In genomic region chr6:131954099-131954774, GRCh38 we compare ENCODE assay signal across 12 cellular contexts. TPM values are rescaled to one million over a fixed set of nuclear protein-coding genes. Genes with fewer than 3 reads are reported as not detected.
A peak's percentile ranks its signal among the peaks of the same experiment; 100 is the strongest.
DNase-seq lines count a peak whose midpoint lies in the region; ATAC-seq, FAIRE-seq and TF ChIP-seq lines count a peak whose summit lies in the region.
"Had no signal": no experiment of that assay in that cellular context is flagged by ENCODE, and none has a peak within 500 bp of the region (broad histone marks: within the 10 kb centered on the region; RNA-seq: fewer than 3 reads in every experiment).

No MANE protein-coding gene starts in this region.

- FAIRE-seq in keratinocyte (lab: Jason Lieb, UNC) (peak; percentile 20), GM12891 (lab: Jason Lieb, UNC) (no peak)

- H4K20me1 ChIP-seq in HCT116 (ENCODE audit: insufficient read depth) (no peaks in the 10 kb centered on the region), keratinocyte (ENCODE audit: control insufficient read depth, extremely low read depth, insufficient read depth, low read length) (no peaks in the 10 kb centered on the region)

- H3K4me2 ChIP-seq in HCT116 (ENCODE audit: low read length) (peak overlapping the region; percentile 31), keratinocyte (ENCODE audit: control insufficient read depth, extremely low read depth, insufficient read depth, low read depth, low read length) (peak overlapping the region; percentile 47)

- no peak for TF ChIP-seq RAD21 in HCT116 (IDR thresholded peaks at IDR 0.05; ENCODE audit: low read depth)

- dilution Hi-C loops in keratinocyte (cut with MboI; ENCODE audit: extremely low pct_ligation_motif_present, low sequenced_read_pairs), result no loop called here

- DNase-seq in HCT116 (ENCODE audit: low read depth, low spot score) (no peak), amniotic epithelial cell (ENCODE audit: low read depth) (peak; percentile 74), keratinocyte (ENCODE audit: low read depth, low spot score) (no peak), spleen (no peak), AG08396 (ENCODE audit: low spot score) (no peak), GM12891 (ENCODE audit: insufficient read length, low spot score) (no peak)
- DNase-seq in activated effector memory CD4-positive, alpha-beta T cell treated with Interleukin-2 at 50 U/mL for 16 hours, result no peak
- DNase-seq: DMS79; naive thymus-derived CD8-positive, alpha-beta T cell; NCI-H2081 treated with DMSO at 0.1 percent for 48 hours; SHP77 had no signal

- H3K9me1 ChIP-seq in keratinocyte (ENCODE audit: control insufficient read depth, extremely low read depth, insufficient read depth, low read length), result no peaks in the 10 kb centered on the region

- H3K4me3 ChIP-seq in HCT116 (replicated peaks in 1 of 2; ENCODE audit: low read depth in 1 of 2, low read length in 2 of 2) (no peak overlapping the region), keratinocyte (ENCODE audit: control insufficient read depth in 2 of 3, extremely low read depth in 1 of 3, insufficient read depth in 2 of 3, low read depth in 1 of 3, low read length in 3 of 3) (peak overlapping the region in 1 of 3 experiments; percentile 29), spleen (no peak overlapping the region)

- RAD21 ChIA-PET in HCT116 (lab: Charles Lee; ENCODE audit: low non-redundant PET in 1 of 2, low total read pairs in 2 of 2, uncharacterized antibody in 2 of 2, unreplicated experiment in 2 of 2), result no interaction called here

- CTCF ChIA-PET in HCT116 (lab: Charles Lee), result no interaction called here

- TF ChIP-seq POLR2A in HCT116 (IDR thresholded peaks at IDR 0.05; ENCODE audit: borderline replicate concordance, extremely low read depth, insufficient read depth, insufficient read length) (no peak), spleen (IDR thresholded peaks at IDR 0.05) (no peak), GM12891 (IDR thresholded peaks at IDR 0.05; ENCODE audit: low read depth, low read length) (no peak)

- no peak for TF ChIP-seq CTCF in HCT116 (IDR thresholded peaks at IDR 0.05 in 2 of 3, conservative IDR thresholded peaks at IDR 0.05 in 1 of 3; ENCODE audit: borderline replicate concordance in 1 of 3, insufficient read depth in 1 of 3, low read depth in 2 of 3, low read length in 2 of 3)
- TF ChIP-seq CTCF in keratinocyte (optimal IDR thresholded peaks at IDR 0.05 in 1 of 3, IDR thresholded peaks at IDR 0.05 in 1 of 3, conservative IDR thresholded peaks at IDR 0.05 in 1 of 3; ENCODE audit: extremely low read depth in 1 of 3, insufficient read depth in 2 of 3, low read length in 3 of 3), result no peak
- TF ChIP-seq CTCF in spleen (IDR thresholded peaks at IDR 0.05 in 8 of 11, conservative IDR thresholded peaks at IDR 0.05 in 3 of 11), result no peak

- no peaks in the 10 kb centered on the region for H3K36me3 ChIP-seq in HCT116 (ENCODE audit: control insufficient read depth in 1 of 2, insufficient read depth in 2 of 2, low read length in 2 of 2)
- H3K36me3 ChIP-seq in keratinocyte (ENCODE audit: control insufficient read depth in 2 of 2, extremely low read depth in 1 of 2, insufficient read depth in 2 of 2, low read length in 2 of 2), result peaks cover 0 to 1% of the 10 kb centered on the region in 2 experiments
- peaks cover 0 to 12% (median 0%) of the 10 kb centered on the region in 6 donors for H3K36me3 ChIP-seq in spleen

- no peaks in the 10 kb centered on the region for H3K79me2 ChIP-seq in HCT116 (ENCODE audit: insufficient read depth, low read length)
- peaks cover 4% of the 10 kb centered on the region for H3K79me2 ChIP-seq in keratinocyte (ENCODE audit: control insufficient read depth, insufficient read depth, low read length)

- H3K27ac ChIP-seq in HCT116 (ENCODE audit: low read depth, low read length) (no peak overlapping the region), keratinocyte (ENCODE audit: control insufficient read depth, insufficient read depth, low read length) (peak overlapping the region; percentile 28), spleen (peak overlapping the region in 7 of 8 donors; percentile 1 to 72 (median 56))

- POLR2A ChIA-PET in HCT116 (lab: Charles Lee), result no interaction called here

- H3K9ac ChIP-seq in HCT116 (ENCODE audit: low read length) (no peak overlapping the region), keratinocyte (ENCODE audit: control insufficient read depth, extremely low read depth, insufficient read depth, low read length) (no peak overlapping the region)

- H3K27me3 ChIP-seq in HCT116 (ENCODE audit: insufficient read depth, low read length), result no peaks in the 10 kb centered on the region
- H3K27me3 ChIP-seq in keratinocyte (ENCODE audit: control insufficient read depth, extremely low read depth, insufficient read depth, low read length), result no peaks in the 10 kb centered on the region
- peaks cover 0 to 42% (median 12%) of the 10 kb centered on the region in 7 donors for H3K27me3 ChIP-seq in spleen (replicated peaks in 1 of 7)

- 14 to 33% (median 24%) methylated on average over 3 of the region's 3 CpGs for WGBS in spleen, 5 donors

- peaks cover 9 to 34% of the 10 kb centered on the region in 2 experiments for H3K4me1 ChIP-seq in HCT116 (ENCODE audit: control insufficient read depth in 1 of 2, insufficient read depth in 2 of 2, low read length in 2 of 2)
- peaks cover 38% of the 10 kb centered on the region for H3K4me1 ChIP-seq in keratinocyte (ENCODE audit: control insufficient read depth, extremely low read depth, insufficient read depth, low read length)
- peaks cover 5 to 45% (median 14%) of the 10 kb centered on the region in 6 donors for H3K4me1 ChIP-seq in spleen

- intact Hi-C loops in HCT116 (cut with micrococcal nuclease) (no loop called here), spleen (cut with DNase I; ENCODE audit: low total_unique reads) (no loop called here)

- BruUV-seq in HCT116 (replicated peaks; lab: Mats Ljungman, UMichigan), result no TSS peak

- H2AFZ ChIP-seq in HCT116 (ENCODE audit: low read depth, low read length, poor library complexity, severe bottlenecking), result peak overlapping the region; percentile 13
- H2AFZ ChIP-seq in keratinocyte (ENCODE audit: control insufficient read depth, low read length), result peak overlapping the region; percentile 57

- H3K9me2 ChIP-seq in HCT116 (ENCODE audit: insufficient read depth), result no peaks in the 10 kb centered on the region

- ATAC-seq in HCT116, result no peak
- ATAC-seq in HG02885 (IDR thresholded peaks at IDR 0.05; ENCODE audit: poor library complexity, unreplicated experiment), result no peak
- ATAC-seq: naive thymus-derived CD8-positive, alpha-beta T cell had no signal

- H3K9me3 ChIP-seq in HCT116 (ENCODE audit: control insufficient read depth in 1 of 2, insufficient read depth in 1 of 2, low read depth in 1 of 2, low read length in 2 of 2) (no peaks in the 10 kb centered on the region), keratinocyte (ENCODE audit: control insufficient read depth, low read depth, low read length) (no peaks in the 10 kb centered on the region), spleen (no peaks in the 10 kb centered on the region)

TF ChIP-seq in GM12891, 5 proteins besides CTCF, POLR2A, EP300 and RAD21:
- TF ChIP-seq PAX5 (IDR thresholded peaks at IDR 0.05; ENCODE audit: insufficient read depth, low read length, severe bottlenecking) (no peak), SPI1 (IDR thresholded peaks at IDR 0.05; ENCODE audit: low read depth, low read length) (no peak)

RNA-seq across cellular contexts. Expression of gene CCN2, which starts 3.1 kb away (rescaled TPM):
- total RNA-seq in HCT116 (2021; ENCODE audit: unreplicated experiment), result 3.1 TPM
- polyA plus RNA-seq in HCT116 (2012), result 3.7 and 4.7 TPM in 2 replicates
- 41.4 to 108 TPM (median 78.2 TPM) in 3 replicates for polyA plus RNA-seq in keratinocyte
- polyA plus RNA-seq in keratinocyte (2011; ENCODE audit: low read depth), result 18.2 TPM
- polyA plus RNA-seq in keratinocyte (2011; cell fraction: cytosol; rRNA removed), result 34.1 and 43.9 TPM in 2 replicates
- 221 and 225 TPM in 2 replicates for polyA plus RNA-seq in keratinocyte (2011; cell fraction: nucleus; rRNA removed)
- polyA plus RNA-seq in keratinocyte (2012; ENCODE audit: low replicate concordance), result 27.5 and 97.8 TPM in 2 replicates
- 14.0 to 65.9 TPM (median 31.1 TPM) in 3 replicates for polyA minus RNA-seq in keratinocyte
- 33.4 TPM for polyA minus RNA-seq in keratinocyte (2011; cell fraction: cytosol; rRNA and poly(A)+ RNA removed)
- polyA minus RNA-seq in keratinocyte (2011; cell fraction: nucleus; rRNA and poly(A)+ RNA removed), result 72.1 and 113 TPM in 2 replicates
- 100 to 1,000 TPM; 253 to 556 (median 319) TPM for total RNA-seq in spleen
- polyA plus RNA-seq in spleen, result 100 to 1,000 TPM in 1 of 3 donors, 10 to 100 TPM in 2; 20.6 to 115 (median 74.2) TPM
- polyA plus RNA-seq in GM12891 (2012; ENCODE audit: low read depth, missing spikeins), result not detected
- polyA plus RNA-seq: naive thymus-derived CD8-positive, alpha-beta T cell had no signal

Comparison
In these comparisons a context has a peak if more than half of its experiments do, and no peak if none do; other contexts are left out.
1. RNA of gene CCN2, which starts 3.1 kb away (total RNA-seq): 253 to 556 TPM in spleen; 3.1 TPM in HCT116 (single experiment); every median in the first group is over 10 times any median in the second.